ENCODE assay signal across 8 cellular contexts in genomic region chr9:104868687-104869404, GRCh38. TPM values are rescaled to one million over a fixed set of nuclear protein-coding genes. Genes with fewer than 3 reads are reported as not detected.
DNase-seq lines count a peak whose midpoint lies in the region; ATAC-seq lines count a peak whose summit lies in the region.

No MANE protein-coding gene starts in this region.

- no peaks in the 10 kb centered on the region for H3K27me3 Mint-ChIP-seq in activated naive CD4-positive, alpha-beta T cell treated with anti-CD3 and anti-CD28 coated beads, Interleukin-2, amount 10 ng/mL, durations not matched to agents 7 days and 5 days

- H3K79me1 ChIP-seq in neuronal stem cell (ENCODE audit: low read depth, low read length), result no peaks in the 10 kb centered on the region

- H4K8ac ChIP-seq in neuronal stem cell (ENCODE audit: low read depth, low read length), result no peak overlapping the region

- no peak overlapping the region for H2BK120ac ChIP-seq in neuronal stem cell (ENCODE audit: low read depth, low read length)

- H3K18ac ChIP-seq in neuronal stem cell (ENCODE audit: low read length), result peak overlapping the region; percentile 76

- no peak overlapping the region for H2BK15ac ChIP-seq in neuronal stem cell (ENCODE audit: low read length)

- H4K91ac ChIP-seq in neuronal stem cell (ENCODE audit: low read depth, low read length, poor library complexity), result no peak overlapping the region

- H3K4me3 ChIP-seq in SJCRH30 (no peak overlapping the region), neuronal stem cell (ENCODE audit: low read length in 2 of 2) (no peak overlapping the region)

- H2AK5ac ChIP-seq in neuronal stem cell (ENCODE audit: low read depth, low read length), result no peak overlapping the region

- H2AFZ ChIP-seq in neuronal stem cell (ENCODE audit: low read length), result no peak overlapping the region

- no peak overlapping the region for H3K27ac ChIP-seq in SJCRH30
- H3K27ac ChIP-seq in neuronal stem cell (replicated peaks; ENCODE audit: low read length), result peak overlapping the region; percentile 77

- H3K9me3 ChIP-seq in SJCRH30 (replicated peaks) (no peaks in the 10 kb centered on the region), neuronal stem cell (replicated peaks in 1 of 2; ENCODE audit: control insufficient read depth in 2 of 2, insufficient read depth in 1 of 2, low read depth in 1 of 2, low read length in 2 of 2) (no peaks in the 10 kb centered on the region)

- no peak overlapping the region for H3K4me3 Mint-ChIP-seq in activated naive CD4-positive, alpha-beta T cell treated with anti-CD3 and anti-CD28 coated beads, Interleukin-2, amount 10 ng/mL, durations not matched to agents 7 days and 5 days

- H3K14ac ChIP-seq in neuronal stem cell (ENCODE audit: low read length), result no peak overlapping the region

- WGBS in neuronal stem cell (ENCODE audit: extremely low coverage in 2 of 2, insufficient read length in 2 of 2, insufficient replicate concordance in 1 of 2), 2 donors, result no CpG with 5 or more reads among the region's 12 CpGs

- no peak overlapping the region for H3K4me2 ChIP-seq in neuronal stem cell (ENCODE audit: insufficient read depth, low read length, poor library complexity, severe bottlenecking)

- DNase-seq in DMS79 (lab: John Stamatoyannopoulos, UW) (peak; percentile 52), HT-29 (ENCODE audit: low spot score) (peak; percentile 63), SJCRH30 (peak; percentile 44 to 71), fibroblast of gingiva (ENCODE audit: low read depth) (peak; percentile 70), neuronal stem cell (ENCODE audit: low spot score) (peak; percentile 79), cerebellar cortex (ENCODE audit: low spot score) (no peak)
- no peak for DNase-seq in activated naive CD4-positive, alpha-beta T cell treated with anti-CD3 and anti-CD28 coated beads, Interleukin-2, amount 10 ng/mL, durations not matched to agents 7 days and 5 days

- H3K4me1 ChIP-seq in SJCRH30 (peaks cover 8% of the 10 kb centered on the region), neuronal stem cell (ENCODE audit: control insufficient read depth in 2 of 2, insufficient read depth in 1 of 2, low read depth in 1 of 2, low read length in 2 of 2) (peaks cover 10 to 14% of the 10 kb centered on the region in 2 donors)

- H3K27ac Mint-ChIP-seq in activated naive CD4-positive, alpha-beta T cell treated with anti-CD3 and anti-CD28 coated beads, Interleukin-2, amount 10 ng/mL, durations not matched to agents 7 days and 5 days, result no peak overlapping the region

- H3K36me3 Mint-ChIP-seq in activated naive CD4-positive, alpha-beta T cell treated with anti-CD3 and anti-CD28 coated beads, Interleukin-2, amount 10 ng/mL, durations not matched to agents 7 days and 5 days, result no peaks in the 10 kb centered on the region

- H3K9me3 Mint-ChIP-seq in activated naive CD4-positive, alpha-beta T cell treated with anti-CD3 and anti-CD28 coated beads, Interleukin-2, amount 10 ng/mL, durations not matched to agents 7 days and 5 days, result no peaks in the 10 kb centered on the region

- H2BK5ac ChIP-seq in neuronal stem cell (ENCODE audit: low read length), result no peak overlapping the region

- H3K23ac ChIP-seq in neuronal stem cell (ENCODE audit: low read depth, low read length, poor library complexity), result no peak overlapping the region

- no peaks in the 10 kb centered on the region for H3K36me3 ChIP-seq in SJCRH30
- peaks cover 0 to 61% of the 10 kb centered on the region in 2 donors for H3K36me3 ChIP-seq in neuronal stem cell (replicated peaks in 1 of 2; ENCODE audit: control insufficient read depth in 2 of 2, insufficient read depth in 2 of 2, low read length in 2 of 2)

- H3K4me1 Mint-ChIP-seq in activated naive CD4-positive, alpha-beta T cell treated with anti-CD3 and anti-CD28 coated beads, Interleukin-2, amount 10 ng/mL, durations not matched to agents 7 days and 5 days, result no peaks in the 10 kb centered on the region

- CTCF ChIA-PET in activated naive CD4-positive, alpha-beta T cell treated with anti-CD3 and anti-CD28 coated beads, Interleukin-2, amount 10 ng/mL, durations not matched to agents 7 days and 5 days (lab: Charles Lee), result no interaction called here

- peak; percentile 99 for ATAC-seq in GM21529 (IDR thresholded peaks at IDR 0.05; ENCODE audit: unreplicated experiment)

- H3K4ac ChIP-seq in neuronal stem cell (ENCODE audit: low read length), result no peak overlapping the region

- H3K27me3 ChIP-seq in SJCRH30 (no peaks in the 10 kb centered on the region), neuronal stem cell (ENCODE audit: control insufficient read depth in 3 of 3, insufficient read depth in 3 of 3, low read depth in 1 of 3, low read length in 3 of 3) (no peaks in the 10 kb centered on the region)

- no peak overlapping the region for H3K9ac ChIP-seq in neuronal stem cell (ENCODE audit: low read depth, low read length, poor library complexity)

- no peak overlapping the region for H2BK12ac ChIP-seq in neuronal stem cell (ENCODE audit: low read length)

RNA-seq across cellular contexts. Expression of gene ABCA1, which starts 59.1 kb away (rescaled TPM):
- 2.0 and 4.5 TPM in 2 replicates for total RNA-seq in HT-29 (2014; rRNA removed; shearing (Covaris generic))
- total RNA-seq in SJCRH30 (2014; rRNA removed; shearing (Covaris generic)), result 0.03 and 0.04 TPM in 2 replicates
- 8.1 TPM for polyA plus RNA-seq in neuronal stem cell (2013, experiment 1 of 2)
- 8.2 TPM for polyA plus RNA-seq in neuronal stem cell (2013, experiment 2 of 2)

Comparison
In these comparisons a context has a peak if more than half of its experiments do, and no peak if none do; other contexts are left out.
1. DNase-seq: peak in DMS79 (single experiment), HT-29 (single experiment), SJCRH30 (2 of 2), fibroblast of gingiva (single experiment) and neuronal stem cell (single experiment); none in cerebellar cortex (single experiment) and activated naive CD4-positive, alpha-beta T cell treated with anti-CD3 and anti-CD28 coated beads, Interleukin-2, amount 10 ng/mL, durations not matched to agents 7 days and 5 days (single experiment).